Comparison of ENCODE assay signal across 1 cellular context in genomic region chr11:61777234-61778090, GRCh38.
TF ChIP-seq lines count a peak whose summit lies in the region.

No MANE protein-coding gene starts in this region.

TF ChIP-seq in HepG2, 621 proteins besides CTCF, POLR2A, EP300 and RAD21:
- TF ChIP-seq STAG1 (CRISPR knock-in tag; IDR thresholded peaks at IDR 0.05), result no peak
- TF ChIP-seq AGO2 (optimal IDR thresholded peaks at IDR 0.05; ENCODE audit: low read depth, low read length), result peak; percentile 66
- TF ChIP-seq, protein P1, sequence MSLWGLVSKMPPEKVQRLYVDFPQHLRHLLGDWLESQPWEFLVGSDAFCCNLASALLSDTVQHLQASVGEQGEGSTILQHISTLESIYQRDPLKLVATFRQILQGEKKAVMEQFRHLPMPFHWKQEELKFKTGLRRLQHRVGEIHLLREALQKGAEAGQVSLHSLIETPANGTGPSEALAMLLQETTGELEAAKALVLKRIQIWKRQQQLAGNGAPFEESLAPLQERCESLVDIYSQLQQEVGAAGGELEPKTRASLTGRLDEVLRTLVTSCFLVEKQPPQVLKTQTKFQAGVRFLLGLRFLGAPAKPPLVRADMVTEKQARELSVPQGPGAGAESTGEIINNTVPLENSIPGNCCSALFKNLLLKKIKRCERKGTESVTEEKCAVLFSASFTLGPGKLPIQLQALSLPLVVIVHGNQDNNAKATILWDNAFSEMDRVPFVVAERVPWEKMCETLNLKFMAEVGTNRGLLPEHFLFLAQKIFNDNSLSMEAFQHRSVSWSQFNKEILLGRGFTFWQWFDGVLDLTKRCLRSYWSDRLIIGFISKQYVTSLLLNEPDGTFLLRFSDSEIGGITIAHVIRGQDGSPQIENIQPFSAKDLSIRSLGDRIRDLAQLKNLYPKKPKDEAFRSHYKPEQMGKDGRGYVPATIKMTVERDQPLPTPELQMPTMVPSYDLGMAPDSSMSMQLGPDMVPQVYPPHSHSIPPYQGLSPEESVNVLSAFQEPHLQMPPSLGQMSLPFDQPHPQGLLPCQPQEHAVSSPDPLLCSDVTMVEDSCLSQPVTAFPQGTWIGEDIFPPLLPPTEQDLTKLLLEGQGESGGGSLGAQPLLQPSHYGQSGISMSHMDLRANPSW (CRISPR knock-in tag; IDR thresholded peaks at IDR 0.05; ENCODE audit: borderline replicate concordance), result no peak
- TF ChIP-seq RBFOX2 (IDR thresholded peaks at IDR 0.05; ENCODE audit: low read depth, low read length), result peak; percentile 45; the same call in 1 of the 2 replicates
- TF ChIP-seq, protein P2, sequence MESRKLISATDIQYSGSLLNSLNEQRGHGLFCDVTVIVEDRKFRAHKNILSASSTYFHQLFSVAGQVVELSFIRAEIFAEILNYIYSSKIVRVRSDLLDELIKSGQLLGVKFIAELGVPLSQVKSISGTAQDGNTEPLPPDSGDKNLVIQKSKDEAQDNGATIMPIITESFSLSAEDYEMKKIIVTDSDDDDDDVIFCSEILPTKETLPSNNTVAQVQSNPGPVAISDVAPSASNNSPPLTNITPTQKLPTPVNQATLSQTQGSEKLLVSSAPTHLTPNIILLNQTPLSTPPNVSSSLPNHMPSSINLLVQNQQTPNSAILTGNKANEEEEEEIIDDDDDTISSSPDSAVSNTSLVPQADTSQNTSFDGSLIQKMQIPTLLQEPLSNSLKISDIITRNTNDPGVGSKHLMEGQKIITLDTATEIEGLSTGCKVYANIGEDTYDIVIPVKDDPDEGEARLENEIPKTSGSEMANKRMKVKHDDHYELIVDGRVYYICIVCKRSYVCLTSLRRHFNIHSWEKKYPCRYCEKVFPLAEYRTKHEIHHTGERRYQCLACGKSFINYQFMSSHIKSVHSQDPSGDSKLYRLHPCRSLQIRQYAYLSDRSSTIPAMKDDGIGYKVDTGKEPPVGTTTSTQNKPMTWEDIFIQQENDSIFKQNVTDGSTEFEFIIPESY (CRISPR knock-in tag; IDR thresholded peaks at IDR 0.05), result 0 out of 2 replicates have a peak, but pooled peaks have one; percentile 8
